8 cellular contexts compared by ENCODE assay signal in genomic region chr16:28491970-28492474, GRCh38.
DNase-seq lines count a peak whose midpoint lies in the region; ATAC-seq and TF ChIP-seq lines count a peak whose summit lies in the region.

Gene CLN3 (minus strand): TSS chr16:28492074. CDS start chr16:28491759, 315 bp downstream.

- peak; percentile 95 for DNase-seq in Ammon's horn (ENCODE audit: low spot score)
- DNase-seq in GM19238 (ENCODE audit: insufficient read length, low spot score), result peak; percentile 91
- DNase-seq in NCI-H524 treated with DMSO at 0.1 percent for 48 hours (lab: John Stamatoyannopoulos, UW), result peak; percentile 95
- DNase-seq in activated CD4-positive, alpha-beta T cell treated with anti-CD3 and anti-CD28 coated beads for 4 hours, result peak; percentile 84 to 90
- DNase-seq in choroid plexus epithelial cell (ENCODE audit: low read depth), result peak; percentile 98
- DNase-seq in kidney glomerular epithelial cell (lab: John Stamatoyannopoulos, UW), result peak; percentile 98
- DNase-seq in stimulated activated CD4-positive, alpha-beta T cell treated with anti-CD3 and anti-CD28 coated beads, Interleukin-15, amount 100 ng/mL, for 48 hours (ENCODE audit: low read depth in 2 of 2), result peak; percentile 82

- TF ChIP-seq CTCF in choroid plexus epithelial cell (conservative IDR thresholded peaks at IDR 0.05; ENCODE audit: low read depth, low read length), result no peak

- peak; percentile 73 for ATAC-seq in HG03442 (IDR thresholded peaks at IDR 0.05; ENCODE audit: unreplicated experiment)

- H3K4me3 ChIP-seq in choroid plexus epithelial cell (ENCODE audit: low read depth, low read length), result peak within 1 kb of the TSS; percentile 98

Comparison
In these comparisons a context has a peak if more than half of its experiments do, and no peak if none do; other contexts are left out.
1. Peak in every context shown above with its lines: DNase-seq, ATAC-seq and H3K4me3 ChIP-seq.